ENCODE assay signal across 8 cellular contexts in genomic region chr14:86057018-86057667, GRCh38.
DNase-seq lines count a peak whose midpoint lies in the region; ATAC-seq and TF ChIP-seq lines count a peak whose summit lies in the region.

No MANE protein-coding gene starts in this region.

- no peak overlapping the region for H4K91ac ChIP-seq in mesenchymal stem cell (ENCODE audit: low read length)

- H2BK15ac ChIP-seq in mesenchymal stem cell (ENCODE audit: low read depth, poor library complexity, severe bottlenecking): no peak overlapping the region

- in situ Hi-C loops in brain microvascular endothelial cell (cut with HindIII; ENCODE audit: low pct_ligation_motif_present, low sequenced_read_pairs): no loop called here

- H3K4me3 ChIP-seq in Caco-2 (ENCODE audit: low read depth, low read length): no peak overlapping the region
- no peak overlapping the region for H3K4me3 ChIP-seq in GM23338
- H3K4me3 ChIP-seq in brain microvascular endothelial cell (ENCODE audit: low read depth, low read length): no peak overlapping the region
- H3K4me3 ChIP-seq in mesenchymal stem cell (ENCODE audit: insufficient read depth in 1 of 2, low read depth in 1 of 2, low read length in 2 of 2): no peak overlapping the region

- no peaks in the 10 kb centered on the region for H3K79me2 ChIP-seq in GM23338 (replicated peaks; ENCODE audit: insufficient read depth)

- H3K79me1 ChIP-seq in mesenchymal stem cell (replicated peaks; ENCODE audit: low read length, poor library complexity, severe bottlenecking): no peaks in the 10 kb centered on the region

- H3K27me3 Mint-ChIP-seq in Caco-2 (ENCODE audit: insufficient read depth, unreplicated experiment) (no peaks in the 10 kb centered on the region), GM23338 (ENCODE audit: insufficient read depth, low read depth, poor library complexity) (no peaks in the 10 kb centered on the region)
- no peaks in the 10 kb centered on the region for H3K27me3 Mint-ChIP-seq in activated T-helper 17 cell treated with anti-CD3 and anti-CD28 coated beads, Interleukin-2, amount 50 U/mL, for 72 hours

- H3K18ac ChIP-seq in mesenchymal stem cell (ENCODE audit: low read depth in 1 of 2, low read length in 2 of 2): no peak overlapping the region

- no peaks in the 10 kb centered on the region for H4K20me1 ChIP-seq in GM23338 (replicated peaks; ENCODE audit: insufficient read depth)

- CTCF ChIA-PET in Caco-2 (lab: Charles Lee): no interaction called here

- ATAC-seq in GM23338 (no peak), GM21360 (IDR thresholded peaks at IDR 0.05; ENCODE audit: unreplicated experiment) (no peak), HG02763 (IDR thresholded peaks at IDR 0.05; ENCODE audit: unreplicated experiment) (no peak)
- ATAC-seq in activated T-helper 17 cell treated with anti-CD3 and anti-CD28 coated beads, Interleukin-2, amount 50 U/mL, for 72 hours (replicated peaks): no peak

- no peak overlapping the region for H3K23ac ChIP-seq in mesenchymal stem cell (ENCODE audit: low read length in 2 of 2)

- H3K27ac ChIP-seq in GM23338 (ENCODE audit: low read depth) (no peak overlapping the region), brain microvascular endothelial cell (no peak overlapping the region), mesenchymal stem cell (ENCODE audit: low read length, poor library complexity, severe bottlenecking) (no peak overlapping the region)

- BruUV-seq in Caco-2 (replicated peaks; lab: Mats Ljungman, UMichigan): no TSS peak

- DNase-seq in Caco-2 (peak in 1 of 2 experiments; percentile 29), GM23338 (ENCODE audit: low spot score) (peak; percentile 66), NCI-H748 (lab: John Stamatoyannopoulos, UW; ENCODE audit: unreplicated experiment) (peak; percentile 62), brain microvascular endothelial cell (no peak), mesenchymal stem cell (peak; percentile 31)

- H3K9me3 ChIP-seq in Caco-2 (no peaks in the 10 kb centered on the region), mesenchymal stem cell (ENCODE audit: control insufficient read depth, low read length) (no peaks in the 10 kb centered on the region)

- H2AFZ ChIP-seq in GM23338: no peak overlapping the region
- no peak overlapping the region for H2AFZ ChIP-seq in mesenchymal stem cell (ENCODE audit: low read depth, low read length)

- H3K4me1 Mint-ChIP-seq in Caco-2 (ENCODE audit: low read depth, unreplicated experiment) (no peaks in the 10 kb centered on the region), GM23338 (no peaks in the 10 kb centered on the region)
- peaks cover 7% of the 10 kb centered on the region for H3K4me1 Mint-ChIP-seq in activated T-helper 17 cell treated with anti-CD3 and anti-CD28 coated beads, Interleukin-2, amount 50 U/mL, for 72 hours

- POLR2A ChIA-PET in Caco-2 (lab: Charles Lee): no interaction called here

- H4K8ac ChIP-seq in mesenchymal stem cell (ENCODE audit: low read length): no peak overlapping the region

- H3K36me3 Mint-ChIP-seq in Caco-2 (ENCODE audit: insufficient read depth, unreplicated experiment): no peaks in the 10 kb centered on the region
- H3K36me3 Mint-ChIP-seq in GM23338 (ENCODE audit: low read depth): no peaks in the 10 kb centered on the region
- H3K36me3 Mint-ChIP-seq in activated T-helper 17 cell treated with anti-CD3 and anti-CD28 coated beads, Interleukin-2, amount 50 U/mL, for 72 hours (ENCODE audit: low read depth): no peaks in the 10 kb centered on the region

- H3F3A ChIP-seq in GM23338 (replicated peaks; ENCODE audit: low read depth): no peaks in the 10 kb centered on the region

- no peak overlapping the region for H3K14ac ChIP-seq in mesenchymal stem cell (ENCODE audit: low read length in 2 of 2)

- no peak overlapping the region for H2AK5ac ChIP-seq in mesenchymal stem cell (ENCODE audit: low read length, severe bottlenecking)

- intact Hi-C loops in Caco-2 (cut with micrococcal nuclease; ENCODE audit: unreplicated experiment): loop anchor here (5.0 kb wide), 1 partner anchor 190 kb away; no protein-coding TSS in a partner anchor

- no peak overlapping the region for H3K9ac ChIP-seq in mesenchymal stem cell (ENCODE audit: low read length)

- TF ChIP-seq CTCF in Caco-2 (IDR thresholded peaks at IDR 0.05; ENCODE audit: insufficient read depth in 1 of 2, low read depth in 1 of 2, low read length in 1 of 2, severe bottlenecking in 1 of 2, unreplicated experiment in 1 of 2) (peak; percentile 71), GM23338 (conservative IDR thresholded peaks at IDR 0.05; ENCODE audit: low read depth in 2 of 2) (peak; percentile 81 to 87), brain microvascular endothelial cell (IDR thresholded peaks at IDR 0.05; ENCODE audit: low read depth, low read length, missing control alignments) (peak; percentile 85)

- no peak overlapping the region for H3K4me3 Mint-ChIP-seq in Caco-2 (ENCODE audit: unreplicated experiment)
- H3K4me3 Mint-ChIP-seq in GM23338: no peak overlapping the region
- no peak overlapping the region for H3K4me3 Mint-ChIP-seq in activated T-helper 17 cell treated with anti-CD3 and anti-CD28 coated beads, Interleukin-2, amount 50 U/mL, for 72 hours

- no peak overlapping the region for H3K4me2 ChIP-seq in GM23338
- H3K4me2 ChIP-seq in mesenchymal stem cell (ENCODE audit: low read length, poor library complexity, severe bottlenecking): no peak overlapping the region

- H3K9me3 Mint-ChIP-seq in Caco-2 (ENCODE audit: unreplicated experiment): no peaks in the 10 kb centered on the region
- no peaks in the 10 kb centered on the region for H3K9me3 Mint-ChIP-seq in GM23338
- H3K9me3 Mint-ChIP-seq in activated T-helper 17 cell treated with anti-CD3 and anti-CD28 coated beads, Interleukin-2, amount 50 U/mL, for 72 hours: no peaks in the 10 kb centered on the region

- H3K27ac Mint-ChIP-seq in Caco-2 (ENCODE audit: unreplicated experiment): no peak overlapping the region
- no peak overlapping the region for H3K27ac Mint-ChIP-seq in GM23338
- no peak overlapping the region for H3K27ac Mint-ChIP-seq in activated T-helper 17 cell treated with anti-CD3 and anti-CD28 coated beads, Interleukin-2, amount 50 U/mL, for 72 hours

- no peaks in the 10 kb centered on the region for H3K9me2 ChIP-seq in GM23338 (ENCODE audit: insufficient read depth)

- no peak overlapping the region for H2BK120ac ChIP-seq in mesenchymal stem cell (ENCODE audit: low read depth, low read length)

- H3K4me1 ChIP-seq in Caco-2: no peaks in the 10 kb centered on the region
- no peaks in the 10 kb centered on the region for H3K4me1 ChIP-seq in GM23338 (ENCODE audit: insufficient read depth)
- no peaks in the 10 kb centered on the region for H3K4me1 ChIP-seq in mesenchymal stem cell (ENCODE audit: control insufficient read depth, insufficient read depth, low read depth, low read length)

- 44% methylated on average over 2 of the region's 3 CpGs for WGBS in mesenchymal stem cell

- no peaks in the 10 kb centered on the region for H3K27me3 ChIP-seq in Caco-2 (replicated peaks; ENCODE audit: control insufficient read depth, insufficient read depth, low read length)
- H3K27me3 ChIP-seq in GM23338 (ENCODE audit: insufficient read depth): no peaks in the 10 kb centered on the region
- H3K27me3 ChIP-seq in brain microvascular endothelial cell (replicated peaks): no peaks in the 10 kb centered on the region
- H3K27me3 ChIP-seq in mesenchymal stem cell (ENCODE audit: control insufficient read depth in 1 of 2, insufficient read depth in 1 of 2, low read length in 2 of 2): peaks cover 0 to 5% of the 10 kb centered on the region in 2 experiments

- H3K36me3 ChIP-seq in Caco-2 (ENCODE audit: control insufficient read depth, insufficient read depth, low read length): no peaks in the 10 kb centered on the region
- no peaks in the 10 kb centered on the region for H3K36me3 ChIP-seq in GM23338 (ENCODE audit: insufficient read depth)
- no peaks in the 10 kb centered on the region for H3K36me3 ChIP-seq in brain microvascular endothelial cell (replicated peaks)
- H3K36me3 ChIP-seq in mesenchymal stem cell (ENCODE audit: control insufficient read depth in 1 of 2, insufficient read depth in 2 of 2, low read depth in 1 of 2, low read length in 2 of 2): no peaks in the 10 kb centered on the region

- H2BK5ac ChIP-seq in mesenchymal stem cell (ENCODE audit: low read depth, low read length, poor library complexity, severe bottlenecking): no peak overlapping the region

- no peak overlapping the region for H3K4ac ChIP-seq in mesenchymal stem cell (ENCODE audit: low read depth in 1 of 2, low read length in 2 of 2)

- H2BK12ac ChIP-seq in mesenchymal stem cell (ENCODE audit: low read length in 2 of 2): no peak overlapping the region

TF ChIP-seq in GM23338, 12 proteins besides CTCF, POLR2A, EP300 and RAD21 (continues in another document):
- TF ChIP-seq EZH2phosphoT487 (IDR thresholded peaks at IDR 0.05; ENCODE audit: unreplicated experiment) (no peak), CREB1 (CRISPR knock-in tag; IDR thresholded peaks at IDR 0.05; ENCODE audit: low read depth) (no peak), ZNF331 (CRISPR knock-in tag; IDR thresholded peaks at IDR 0.05; ENCODE audit: low read depth) (no peak), ETS1 (IDR thresholded peaks at IDR 0.05) (no peak), POLR2AphosphoS5 (IDR thresholded peaks at IDR 0.05; ENCODE audit: low read depth) (no peak), STAT1 (IDR thresholded peaks at IDR 0.05; ENCODE audit: unreplicated experiment) (no peak)
